In the genomic region with DNA sequence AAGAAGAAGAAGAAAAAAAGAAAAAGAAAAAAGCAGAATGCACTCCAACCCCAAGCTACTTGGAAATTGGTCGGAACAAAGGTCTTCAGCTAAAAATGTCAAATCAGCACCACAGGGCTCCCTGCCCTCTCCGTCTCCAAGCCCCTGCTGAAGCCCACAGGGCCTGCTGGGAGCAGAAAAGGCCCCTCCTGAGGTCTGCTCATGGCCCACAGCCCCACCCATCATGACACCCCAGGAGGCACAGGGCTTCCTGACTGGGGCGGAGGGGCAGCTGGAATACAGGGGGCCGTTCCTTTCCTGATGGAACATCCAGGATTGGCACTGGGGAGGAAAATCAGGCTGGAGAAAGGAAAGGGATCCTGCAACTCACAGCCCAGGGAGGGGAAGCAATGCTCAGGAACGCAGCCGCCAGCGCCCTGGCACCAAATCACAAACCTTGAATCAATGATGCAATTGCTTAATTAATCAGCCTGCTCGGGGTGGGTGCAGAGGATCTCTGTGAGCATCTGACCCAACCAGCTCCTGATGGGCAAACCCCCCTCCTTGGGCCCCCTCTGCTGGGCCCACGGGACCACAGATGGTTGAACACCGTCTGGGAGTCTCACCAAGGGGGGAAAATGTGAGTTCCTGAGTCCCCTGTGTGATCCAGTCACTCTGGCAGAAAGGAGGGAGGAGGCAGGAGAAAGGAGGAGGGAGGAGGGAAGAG, we compare ENCODE assay signal across 15 cellular contexts.
DNase-seq lines count a peak whose midpoint lies in the region; ATAC-seq and TF ChIP-seq lines count a peak whose summit lies in the region.
"Had no signal": no experiment of that assay in that cellular context is flagged by ENCODE, and none has a peak within 500 bp of the region (broad histone marks: within the 10 kb centered on the region; RNA-seq: fewer than 3 reads in every experiment).

No MANE protein-coding gene starts in this region.

- H3K27ac ChIP-seq in A673 (ENCODE audit: low read depth, low read length, poor library complexity, severe bottlenecking): peak overlapping the region; percentile 99
- peak overlapping the region; percentile 97 for H3K27ac ChIP-seq in neuronal stem cell (replicated peaks; ENCODE audit: low read length)

- ATAC-seq in GM18511 (IDR thresholded peaks at IDR 0.05; ENCODE audit: unreplicated experiment): no peak

- intact Hi-C loops in A673 (cut with micrococcal nuclease; ENCODE audit: unreplicated experiment): loop anchor here (2.0 to 10.0 kb wide), 3 partner anchors 103 to 156 kb away; partner anchors contain the start of gene ZNF423

- DNase-seq in A673 (ENCODE audit: low spot score): peak; percentile 90
- no peak for DNase-seq in NT2/D1 (ENCODE audit: low read depth, low spot score)
- peak; percentile 70 for DNase-seq in glutamatergic neuron
- DNase-seq in neuronal stem cell (ENCODE audit: low spot score): peak; percentile 37
- DNase-seq in activated CD4-positive, alpha-beta T cell treated with anti-CD3 and anti-CD28 coated beads for 1 hour: no peak
- no peak for DNase-seq in NCI-H1105 treated with DMSO at 0.1 percent for 48 hours (lab: John Stamatoyannopoulos, UW)
- DNase-seq in superior temporal gyrus (ENCODE audit: extremely low spot score): no peak
- DNase-seq: effector CD4-positive, alpha-beta T cell; NK-92 treated with Interleukin-12 subunit alpha and Interleukin-12 subunit beta, amount 100 ng/mL, for 24 hours; stimulated activated CD4-positive, alpha-beta T cell treated with anti-CD3 and anti-CD28 coated beads, Interleukin-15, amount 100 ng/mL, for 24 hours; substantia nigra; T1000 had no signal

- H3K18ac ChIP-seq in neuronal stem cell (ENCODE audit: low read length): peak overlapping the region; percentile 91

- H2AFZ ChIP-seq in neuronal stem cell (ENCODE audit: low read length): peak overlapping the region; percentile 30

- CTCF ChIA-PET in A673 (lab: Charles Lee): no interaction called here

- H4K8ac ChIP-seq in neuronal stem cell (ENCODE audit: low read depth, low read length): no peak overlapping the region

- no peaks in the 10 kb centered on the region for H3K36me3 Mint-ChIP-seq in glutamatergic neuron (ENCODE audit: unreplicated experiment)
- H3K36me3 Mint-ChIP-seq: IgD-negative memory B cell had no signal

- H2BK12ac ChIP-seq in neuronal stem cell (ENCODE audit: low read length): peak overlapping the region; percentile 41

- H3K4me3 ChIP-seq in A673 (ENCODE audit: low read depth, low read length, poor library complexity, severe bottlenecking) (peak overlapping the region; percentile 43), NT2/D1 (ENCODE audit: insufficient read length, low read depth) (peak overlapping the region; percentile 42), neuronal stem cell (ENCODE audit: low read length in 2 of 2) (peak overlapping the region in 1 of 2 donors; percentile 44)

- no peaks in the 10 kb centered on the region for H3K27me3 ChIP-seq in A673 (replicated peaks; ENCODE audit: insufficient read depth, low read depth, low read length, poor library complexity)
- H3K27me3 ChIP-seq in NT2/D1 (ENCODE audit: insufficient read depth, insufficient read length): no peaks in the 10 kb centered on the region
- H3K27me3 ChIP-seq in neuronal stem cell (ENCODE audit: control insufficient read depth in 3 of 3, insufficient read depth in 3 of 3, low read depth in 1 of 3, low read length in 3 of 3): no peaks in the 10 kb centered on the region

- H3K4me2 ChIP-seq in neuronal stem cell (ENCODE audit: insufficient read depth, low read length, poor library complexity, severe bottlenecking): peak overlapping the region; percentile 38

- H2BK15ac ChIP-seq in neuronal stem cell (ENCODE audit: low read length): peak overlapping the region; percentile 25

- POLR2A ChIA-PET in A673 (lab: Charles Lee; ENCODE audit: low non-redundant PET): interaction anchor here (0.7 kb wide), 1 partner anchor 338 kb away, joined by 22 read pairs; no protein-coding TSS in a partner anchor

- peaks cover 61% of the 10 kb centered on the region for H3K4me1 Mint-ChIP-seq in glutamatergic neuron (ENCODE audit: low read depth, unreplicated experiment)

- no peaks in the 10 kb centered on the region for H3K79me1 ChIP-seq in neuronal stem cell (ENCODE audit: low read depth, low read length)

- no peak overlapping the region for H4K91ac ChIP-seq in neuronal stem cell (ENCODE audit: low read depth, low read length, poor library complexity)

- no peak overlapping the region for H2BK120ac ChIP-seq in neuronal stem cell (ENCODE audit: low read depth, low read length)

- H3K36me3 ChIP-seq in A673 (ENCODE audit: insufficient read depth, low read length, poor library complexity, severe bottlenecking): no peaks in the 10 kb centered on the region
- H3K36me3 ChIP-seq in NT2/D1 (ENCODE audit: insufficient read depth, insufficient read length, low read length): peaks cover 7% of the 10 kb centered on the region
- peaks cover 0 to 15% of the 10 kb centered on the region in 2 donors for H3K36me3 ChIP-seq in neuronal stem cell (replicated peaks in 1 of 2; ENCODE audit: control insufficient read depth in 2 of 2, insufficient read depth in 2 of 2, low read length in 2 of 2)

- TF ChIP-seq CTCF in A673 (conservative IDR thresholded peaks at IDR 0.05; ENCODE audit: low read depth, low read length) (no peak), glutamatergic neuron (IDR thresholded peaks at IDR 0.05; ENCODE audit: partially characterized antibody, unreplicated experiment) (no peak)

- peaks cover 15% of the 10 kb centered on the region for H3K27me3 Mint-ChIP-seq in glutamatergic neuron (ENCODE audit: unreplicated experiment)

- H3K9me3 Mint-ChIP-seq in glutamatergic neuron (ENCODE audit: unreplicated experiment): peaks cover 35% of the 10 kb centered on the region
- H3K9me3 Mint-ChIP-seq: activated T-helper 1 cell treated with anti-CD3 and anti-CD28 coated beads, Interleukin-12 subunit alpha, Interleukin-12 subunit beta, Interleukin-2, Interleukin-4 antibody, amounts not matched to agents 30 ng/mL and 10 ng/mL and 1 ng/mL, durations not matched to agents 14 hours and 24 hours and 36 hours; IgD-negative memory B cell had no signal

- H2BK5ac ChIP-seq in neuronal stem cell (ENCODE audit: low read length): peak overlapping the region; percentile 93

- peak overlapping the region; percentile 87 for H3K9ac ChIP-seq in NT2/D1 (ENCODE audit: insufficient read length, low read depth)
- no peak overlapping the region for H3K9ac ChIP-seq in neuronal stem cell (ENCODE audit: low read depth, low read length, poor library complexity)

- H3K4me1 ChIP-seq in A673 (ENCODE audit: insufficient read depth, low read length, poor library complexity, severe bottlenecking) (peaks cover 77% of the 10 kb centered on the region), NT2/D1 (ENCODE audit: insufficient read depth, insufficient read length) (peaks cover 30% of the 10 kb centered on the region), neuronal stem cell (ENCODE audit: control insufficient read depth in 2 of 2, insufficient read depth in 1 of 2, low read depth in 1 of 2, low read length in 2 of 2) (peaks cover 60 to 80% of the 10 kb centered on the region in 2 donors)

- WGBS in neuronal stem cell (ENCODE audit: extremely low coverage in 2 of 2, insufficient read length in 2 of 2, insufficient replicate concordance in 1 of 2), 2 donors: no CpG with 5 or more reads among the region's 10 CpGs

- H3K23ac ChIP-seq in neuronal stem cell (ENCODE audit: low read depth, low read length, poor library complexity): no peak overlapping the region

- H2AK5ac ChIP-seq in neuronal stem cell (ENCODE audit: low read depth, low read length): peak overlapping the region; percentile 82

- BruUV-seq in A673 (replicated peaks; lab: Mats Ljungman, UMichigan): no TSS peak

- H3K27ac Mint-ChIP-seq in glutamatergic neuron (ENCODE audit: unreplicated experiment): peak overlapping the region; percentile 91
- H3K27ac Mint-ChIP-seq: activated T-helper 1 cell treated with anti-CD3 and anti-CD28 coated beads, Interleukin-12 subunit alpha, Interleukin-12 subunit beta, Interleukin-2, Interleukin-4 antibody, amounts not matched to agents 30 ng/mL and 10 ng/mL and 1 ng/mL, durations not matched to agents 14 hours and 24 hours and 36 hours; IgD-negative memory B cell had no signal

- H3K4me3 Mint-ChIP-seq in glutamatergic neuron (ENCODE audit: unreplicated experiment): peak overlapping the region; percentile 83
- H3K4me3 Mint-ChIP-seq: activated T-helper 1 cell treated with anti-CD3 and anti-CD28 coated beads, Interleukin-12 subunit alpha, Interleukin-12 subunit beta, Interleukin-2, Interleukin-4 antibody, amounts not matched to agents 30 ng/mL and 10 ng/mL and 1 ng/mL, durations not matched to agents 14 hours and 24 hours and 36 hours had no signal

- H3K9me3 ChIP-seq in A673 (ENCODE audit: low read depth, low read length, poor library complexity, severe bottlenecking) (no peaks in the 10 kb centered on the region), NT2/D1 (ENCODE audit: insufficient read depth, low read length) (no peaks in the 10 kb centered on the region), neuronal stem cell (replicated peaks in 1 of 2; ENCODE audit: control insufficient read depth in 2 of 2, insufficient read depth in 1 of 2, low read depth in 1 of 2, low read length in 2 of 2) (no peaks in the 10 kb centered on the region)

- no peak overlapping the region for H3K14ac ChIP-seq in neuronal stem cell (ENCODE audit: low read length)

- peak overlapping the region; percentile 57 for H3K4ac ChIP-seq in neuronal stem cell (ENCODE audit: low read length)

Comparison
In these comparisons a context has a peak if more than half of its experiments do, and no peak if none do; other contexts are left out.
1. DNase-seq: peak in A673 (single experiment), glutamatergic neuron (single experiment) and neuronal stem cell (single experiment); none in NT2/D1 (single experiment), activated CD4-positive, alpha-beta T cell treated with anti-CD3 and anti-CD28 coated beads for 1 hour (single experiment), NCI-H1105 treated with DMSO at 0.1 percent for 48 hours (single experiment) and superior temporal gyrus (single experiment).